ENCODE assay signal across 8 cellular contexts in genomic region chr18:63974991-63975390, GRCh38. TPM values are rescaled to one million over a fixed set of nuclear protein-coding genes. Genes with fewer than 3 reads are reported as not detected.
DNase-seq lines count a peak whose midpoint lies in the region; ATAC-seq, FAIRE-seq and TF ChIP-seq lines count a peak whose summit lies in the region.

No MANE protein-coding gene starts in this region.

- no peak for TF ChIP-seq POLR2A in Peyer's patch (IDR thresholded peaks at IDR 0.05)

- H3K27ac ChIP-seq in BLaER1: no peak overlapping the region; the same call in 1 of the 2 replicates
- peak overlapping the region in 1 of 4 donors; percentile 22 for H3K27ac ChIP-seq in Peyer's patch

- H3K4me1 ChIP-seq in BLaER1 (peaks cover 38% of the 10 kb centered on the region), Peyer's patch (peaks cover 0 to 8% (median 0%) of the 10 kb centered on the region in 4 donors)

- no peaks in the 10 kb centered on the region for H3K27me3 ChIP-seq in BLaER1
- no peaks in the 10 kb centered on the region for H3K27me3 ChIP-seq in Peyer's patch

- no peaks in the 10 kb centered on the region for H3K9me3 ChIP-seq in BLaER1
- H3K9me3 ChIP-seq in Peyer's patch: no peaks in the 10 kb centered on the region

- peak in 4 of 6 experiments; percentile 18 to 62 (median 45) for TF ChIP-seq CTCF in Peyer's patch (IDR thresholded peaks at IDR 0.05)

- H3K4me3 ChIP-seq in BLaER1: no peak overlapping the region
- H3K4me3 ChIP-seq in Peyer's patch: no peak overlapping the region

- FAIRE-seq in GM18507 (lab: Jason Lieb, UNC): peak; percentile 77

- H3K9ac ChIP-seq in BLaER1: no peak overlapping the region

- H3K36me3 ChIP-seq in BLaER1 (0 out of 2 replicates have a peak, but pooled peaks cover under 1% of the 10 kb centered on the region), Peyer's patch (peaks cover 0 to under 1% (median 0%) of the 10 kb centered on the region in 3 donors)

- H3K4me2 ChIP-seq in BLaER1: peak overlapping the region; percentile 58

- no peak for ATAC-seq in HG02610 (IDR thresholded peaks at IDR 0.05; ENCODE audit: unreplicated experiment)

- H4K20me1 ChIP-seq in BLaER1: no peaks in the 10 kb centered on the region

- DNase-seq in GM18507 (ENCODE audit: extremely low spot score, insufficient read length, low read depth) (no peak), Peyer's patch (peak in 1 of 3 donors; percentile 61), iris pigment epithelial cell (ENCODE audit: low read depth) (peak; percentile 41), GDM1 (lab: John Stamatoyannopoulos, UW) (no peak), dedifferentiated amniotic fluid mesenchymal stem cell (ENCODE audit: extremely low spot score) (no peak), kidney glomerular epithelial cell (lab: John Stamatoyannopoulos, UW) (no peak)

RNA-seq across cellular contexts. Expression of gene SERPINB8, which starts 5.1 kb away (rescaled TPM):
- total RNA-seq in Peyer's patch: 10 to 100 TPM in 3 of 4 donors, 1 to 10 TPM in 1; 6.6 to 20.2 (median 14.0) TPM

RNA-seq across cellular contexts. Expression of gene HMSD, which starts 25.9 kb away (rescaled TPM):
- total RNA-seq in Peyer's patch: not detected
